In the genomic region with DNA sequence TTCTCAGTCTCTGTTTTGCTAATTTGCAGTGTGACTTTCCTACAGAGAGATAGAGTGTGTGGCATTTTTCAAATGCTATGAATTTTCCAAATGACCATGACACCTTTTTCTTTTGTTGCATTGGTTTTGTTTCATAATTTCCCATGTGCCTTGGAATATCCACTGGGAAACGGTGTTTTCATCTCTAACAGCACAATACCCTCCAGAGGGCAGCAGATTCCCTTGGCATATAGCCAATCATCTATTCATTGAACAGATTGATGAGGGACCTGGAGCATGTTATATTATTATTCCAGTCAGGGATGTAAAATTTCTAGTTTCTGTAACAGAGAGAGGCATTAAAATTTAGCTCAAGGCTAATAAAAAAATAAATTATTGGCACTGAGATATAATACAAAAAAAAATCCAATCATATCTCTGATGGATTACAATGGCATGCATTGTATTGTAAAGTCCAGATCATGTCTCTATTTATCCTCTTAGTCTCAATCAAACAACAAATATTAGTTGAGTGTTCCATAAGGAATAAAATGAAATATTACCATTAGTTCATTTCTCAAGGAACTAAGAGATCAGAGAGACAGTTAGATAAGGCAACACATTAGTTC, we compare ENCODE assay signal across 1 cellular context.
TF ChIP-seq lines count a peak whose summit lies in the region.

No MANE protein-coding gene starts in this region.

TF ChIP-seq in GM23338, 12 proteins besides CTCF, POLR2A, EP300 and RAD21 (continued from another document):
- no peak for TF ChIP-seq ZNF462 (CRISPR knock-in tag; IDR thresholded peaks at IDR 0.05)
- TF ChIP-seq EZH2 (IDR thresholded peaks at IDR 0.05; ENCODE audit: low read depth, unreplicated experiment), result no peak
